In genomic region chr12:120437735-120438494, GRCh38 we compare ENCODE assay signal across 8 cellular contexts. TPM values are rescaled to one million over a fixed set of nuclear protein-coding genes. Genes with fewer than 3 reads are reported as not detected.
DNase-seq lines count a peak whose midpoint lies in the region; ATAC-seq and TF ChIP-seq lines count a peak whose summit lies in the region.

COX6A1 (plus strand) TSS chr12:120438113; CDS start chr12:120438127, 14 bp downstream.

- H3K27ac ChIP-seq in PC-3 (ENCODE audit: low read length) (peak within 1 kb of the TSS; percentile 31), mucosa of rectum (ENCODE audit: low read depth in 2 of 2, low read length in 2 of 2) (peak within 1 kb of the TSS; percentile 83 to 88)

- H3K9me3 ChIP-seq in PC-3 (ENCODE audit: low read length) = no peaks in the 10 kb centered on the region
- H3K9me3 ChIP-seq in mucosa of rectum (ENCODE audit: control insufficient read depth in 2 of 2, low read length in 2 of 2) = no peaks in the 10 kb centered on the region

- TSS peak; percentile 66 for BruUV-seq in PC-3 (replicated peaks; lab: Mats Ljungman, UMichigan)

- H3K9me2 ChIP-seq in PC-3 (replicated peaks; ENCODE audit: low read length) = no peaks in the 10 kb centered on the region

- peak; percentile 100 for DNase-seq in DMS53 (lab: John Stamatoyannopoulos, UW)
- peak; percentile 100 for DNase-seq in PC-3
- DNase-seq in activated T-cell treated with anti-CD3 and anti-CD28 coated beads for 48 hours (ENCODE audit: low read depth) = peak; percentile 96
- peak; percentile 84 for DNase-seq in epithelial cell of proximal tubule (ENCODE audit: low read depth)
- DNase-seq in stimulated activated CD8-positive, alpha-beta memory T cell treated with anti-CD3 and anti-CD28 coated beads, Interleukin-4, amount 100 ng/mL, for 48 hours = peak; percentile 98

- TF ChIP-seq EP300 in Ishikawa (IDR thresholded peaks at IDR 0.05; ENCODE audit: borderline replicate concordance) = peak; percentile 33; the same call in 1 of the 2 replicates

- H3K9ac ChIP-seq in PC-3 (ENCODE audit: low read length) (peak within 1 kb of the TSS; percentile 76), mucosa of rectum (ENCODE audit: low read depth in 1 of 2, low read length in 2 of 2) (peak within 1 kb of the TSS; percentile 60 to 92)

- H3K27me3 ChIP-seq in PC-3 (ENCODE audit: low read length) = no peaks in the 10 kb centered on the region
- H3K27me3 ChIP-seq in mucosa of rectum (ENCODE audit: control insufficient read depth in 2 of 2, insufficient read depth in 2 of 2, low read length in 2 of 2) = no peaks in the 10 kb centered on the region

- H2AFZ ChIP-seq in PC-3 (ENCODE audit: low read length) = peak within 1 kb of the TSS; percentile 92

- peak within 1 kb of the TSS; percentile 92 for H3K4me2 ChIP-seq in PC-3 (ENCODE audit: low read length)

- H3K4me3 ChIP-seq in PC-3 (ENCODE audit: low read length) (peak within 1 kb of the TSS; percentile 83), epithelial cell of proximal tubule (ENCODE audit: low read depth, low read length) (peak within 1 kb of the TSS; percentile 92), mucosa of rectum (ENCODE audit: low read length in 2 of 2) (peak within 1 kb of the TSS; percentile 83 to 87)

- H3K4me1 ChIP-seq in PC-3 (ENCODE audit: insufficient read depth, low read length) (peaks cover 15% of the 10 kb centered on the region), mucosa of rectum (ENCODE audit: control insufficient read depth in 2 of 2, insufficient read depth in 2 of 2, low read length in 2 of 2) (peaks cover 9 to 14% of the 10 kb centered on the region in 2 donors)

- ATAC-seq in GM21576 (IDR thresholded peaks at IDR 0.05; ENCODE audit: unreplicated experiment) = peak; percentile 91
- ATAC-seq in PC-3 = peak; percentile 98

- no peak for TF ChIP-seq CTCF in PC-3 (conservative IDR thresholded peaks at IDR 0.05; ENCODE audit: low read depth, low read length)
- TF ChIP-seq CTCF in epithelial cell of proximal tubule (conservative IDR thresholded peaks at IDR 0.05; ENCODE audit: low read depth, low read length) = peak; percentile 6

- H3K36me3 ChIP-seq in PC-3 (ENCODE audit: low read depth, low read length) = peaks cover 16% of the 10 kb centered on the region
- H3K36me3 ChIP-seq in mucosa of rectum (ENCODE audit: control insufficient read depth in 2 of 2, insufficient read depth in 2 of 2, low read length in 2 of 2) = peaks cover 10 to 17% of the 10 kb centered on the region in 2 donors

- no peaks in the 10 kb centered on the region for H3F3A ChIP-seq in PC-3 (ENCODE audit: low read length, unreplicated experiment)

- H4K20me1 ChIP-seq in PC-3 (ENCODE audit: low read length) = peaks cover 20% of the 10 kb centered on the region

- intact Hi-C loops in PC-3 (cut with micrococcal nuclease) = loop anchor here (2.0 to 5.0 kb wide), 2 partner anchors 31 to 99 kb away; partner anchors contain the start of gene SRSF9

- CTCF ChIA-PET in PC-3 (lab: Charles Lee) = interaction anchor here (0.6 to 1.0 kb wide), 3 partner anchors 13 to 37 kb away, joined by 3 to 4 read pairs (median 4); no protein-coding TSS in a partner anchor

- POLR2A ChIA-PET in PC-3 (lab: Charles Lee; ENCODE audit: unreplicated experiment) = interaction anchor here (0.5 to 0.6 kb wide), 2 partner anchors 31 to 85 kb away, joined by 3 to 5 read pairs; no protein-coding TSS in a partner anchor

- no peak for TF ChIP-seq RAD21 in Ishikawa (IDR thresholded peaks at IDR 0.05; ENCODE audit: low read depth)

- peaks cover 44% of the 10 kb centered on the region for H3K79me2 ChIP-seq in PC-3 (ENCODE audit: low read length)

TF ChIP-seq in Ishikawa, 13 proteins besides CTCF, POLR2A, EP300 and RAD21:
- TF ChIP-seq, protein P1, sequence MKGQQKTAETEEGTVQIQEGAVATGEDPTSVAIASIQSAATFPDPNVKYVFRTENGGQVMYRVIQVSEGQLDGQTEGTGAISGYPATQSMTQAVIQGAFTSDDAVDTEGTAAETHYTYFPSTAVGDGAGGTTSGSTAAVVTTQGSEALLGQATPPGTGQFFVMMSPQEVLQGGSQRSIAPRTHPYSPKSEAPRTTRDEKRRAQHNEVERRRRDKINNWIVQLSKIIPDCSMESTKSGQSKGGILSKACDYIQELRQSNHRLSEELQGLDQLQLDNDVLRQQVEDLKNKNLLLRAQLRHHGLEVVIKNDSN (IDR thresholded peaks at IDR 0.05) = no peak; the same call in 1 of the 2 replicates
- TF ChIP-seq TEAD4 (IDR thresholded peaks at IDR 0.05) (no peak), NFIC (IDR thresholded peaks at IDR 0.05) (no peak), EGR1 (IDR thresholded peaks at IDR 0.05) (0 out of 2 replicates have a peak, but pooled peaks have one; percentile 20), CEBPB (IDR thresholded peaks at IDR 0.05) (no peak), FOXM1 (IDR thresholded peaks at IDR 0.05; ENCODE audit: borderline replicate concordance, low read depth) (no peak), CREB1 (IDR thresholded peaks at IDR 0.05; ENCODE audit: low read depth) (no peak), ZBTB7A (IDR thresholded peaks at IDR 0.05; ENCODE audit: low read depth) (no peak), TAF1 (IDR thresholded peaks at IDR 0.05; ENCODE audit: low read depth) (peak; percentile 95), TCF12 (IDR thresholded peaks at IDR 0.05; ENCODE audit: low read depth) (peak; percentile 78; the same call in 1 of the 2 replicates), YY1 (IDR thresholded peaks at IDR 0.05; ENCODE audit: low read depth) (peak; percentile 97), MAX (IDR thresholded peaks at IDR 0.05) (peak; percentile 42)
- TF ChIP-seq, protein P2, sequence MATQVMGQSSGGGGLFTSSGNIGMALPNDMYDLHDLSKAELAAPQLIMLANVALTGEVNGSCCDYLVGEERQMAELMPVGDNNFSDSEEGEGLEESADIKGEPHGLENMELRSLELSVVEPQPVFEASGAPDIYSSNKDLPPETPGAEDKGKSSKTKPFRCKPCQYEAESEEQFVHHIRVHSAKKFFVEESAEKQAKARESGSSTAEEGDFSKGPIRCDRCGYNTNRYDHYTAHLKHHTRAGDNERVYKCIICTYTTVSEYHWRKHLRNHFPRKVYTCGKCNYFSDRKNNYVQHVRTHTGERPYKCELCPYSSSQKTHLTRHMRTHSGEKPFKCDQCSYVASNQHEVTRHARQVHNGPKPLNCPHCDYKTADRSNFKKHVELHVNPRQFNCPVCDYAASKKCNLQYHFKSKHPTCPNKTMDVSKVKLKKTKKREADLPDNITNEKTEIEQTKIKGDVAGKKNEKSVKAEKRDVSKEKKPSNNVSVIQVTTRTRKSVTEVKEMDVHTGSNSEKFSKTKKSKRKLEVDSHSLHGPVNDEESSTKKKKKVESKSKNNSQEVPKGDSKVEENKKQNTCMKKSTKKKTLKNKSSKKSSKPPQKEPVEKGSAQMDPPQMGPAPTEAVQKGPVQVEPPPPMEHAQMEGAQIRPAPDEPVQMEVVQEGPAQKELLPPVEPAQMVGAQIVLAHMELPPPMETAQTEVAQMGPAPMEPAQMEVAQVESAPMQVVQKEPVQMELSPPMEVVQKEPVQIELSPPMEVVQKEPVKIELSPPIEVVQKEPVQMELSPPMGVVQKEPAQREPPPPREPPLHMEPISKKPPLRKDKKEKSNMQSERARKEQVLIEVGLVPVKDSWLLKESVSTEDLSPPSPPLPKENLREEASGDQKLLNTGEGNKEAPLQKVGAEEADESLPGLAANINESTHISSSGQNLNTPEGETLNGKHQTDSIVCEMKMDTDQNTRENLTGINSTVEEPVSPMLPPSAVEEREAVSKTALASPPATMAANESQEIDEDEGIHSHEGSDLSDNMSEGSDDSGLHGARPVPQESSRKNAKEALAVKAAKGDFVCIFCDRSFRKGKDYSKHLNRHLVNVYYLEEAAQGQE (IDR thresholded peaks at IDR 0.05; ENCODE audit: low read depth) = no peak

RNA-seq across cellular contexts. Expression of gene COX6A1, which starts in this region (rescaled TPM):
- 1,664 and 2,042 TPM in 2 replicates for total RNA-seq in PC-3 (2014; rRNA removed)
- 572 and 889 TPM in 2 replicates for total RNA-seq in epithelial cell of proximal tubule

Comparison
In these comparisons a context has a peak if more than half of its experiments do, and no peak if none do; other contexts are left out.
1. Peak in every context shown above with its lines: DNase-seq, ATAC-seq, H3K4me3 ChIP-seq and H3K27ac ChIP-seq.